11 cellular contexts compared by ENCODE assay signal in the genomic region with DNA sequence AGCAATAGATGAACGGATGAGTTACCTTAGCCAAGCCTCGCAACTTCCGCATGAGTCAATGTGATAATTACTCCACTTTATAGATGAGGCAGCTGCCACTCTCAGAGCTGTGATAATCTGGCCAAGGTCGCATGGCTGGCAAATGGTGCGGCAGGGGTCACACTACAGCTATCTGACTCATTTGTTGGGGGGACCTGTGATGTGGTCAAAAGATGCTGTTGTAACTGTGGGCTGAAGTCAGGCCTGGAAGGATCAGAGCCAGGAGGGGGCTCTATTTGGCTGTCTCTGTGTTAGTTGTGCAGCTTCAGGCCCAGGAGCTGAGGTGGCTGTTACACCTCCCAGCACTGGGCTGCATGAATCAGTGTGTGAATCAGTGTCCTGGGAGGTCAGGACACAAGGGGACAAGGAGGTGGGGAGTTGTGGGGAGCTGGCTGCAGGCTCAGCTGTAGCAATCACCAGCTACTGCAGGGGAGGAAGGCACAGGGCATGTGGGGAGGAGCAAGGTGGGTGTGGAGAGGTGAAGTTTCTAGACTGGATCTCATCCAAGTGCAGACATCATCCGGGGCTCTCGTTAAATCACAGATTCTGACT. TPM values are rescaled to one million over a fixed set of nuclear protein-coding genes. Genes with fewer than 3 reads are reported as not detected.
DNase-seq lines count a peak whose midpoint lies in the region; ATAC-seq, FAIRE-seq and TF ChIP-seq lines count a peak whose summit lies in the region.
"Had no signal": no experiment of that assay in that cellular context is flagged by ENCODE, and none has a peak within 500 bp of the region (broad histone marks: within the 10 kb centered on the region; RNA-seq: fewer than 3 reads in every experiment).

No MANE protein-coding gene starts in this region.

- H3K14ac ChIP-seq in mesenchymal stem cell (ENCODE audit: low read length in 2 of 2): no peak overlapping the region

- no peaks in the 10 kb centered on the region for H3K36me3 ChIP-seq in mesenchymal stem cell (ENCODE audit: control insufficient read depth in 1 of 2, insufficient read depth in 2 of 2, low read depth in 1 of 2, low read length in 2 of 2)
- no peaks in the 10 kb centered on the region for H3K36me3 ChIP-seq in left ventricle myocardium inferior

- peak; percentile 88 for FAIRE-seq in HTR-8/SVneo (lab: Jason Lieb, UNC)

- H3K79me1 ChIP-seq in mesenchymal stem cell (replicated peaks; ENCODE audit: low read length, poor library complexity, severe bottlenecking): no peaks in the 10 kb centered on the region

- no peak overlapping the region for H4K91ac ChIP-seq in mesenchymal stem cell (ENCODE audit: low read length)

- no peak overlapping the region for H2BK120ac ChIP-seq in mesenchymal stem cell (ENCODE audit: low read depth, low read length)

- H3K27ac ChIP-seq in mesenchymal stem cell (ENCODE audit: low read length, poor library complexity, severe bottlenecking): no peak overlapping the region
- no peak overlapping the region for H3K27ac ChIP-seq in left ventricle myocardium inferior (replicated peaks)

- H2AK5ac ChIP-seq in mesenchymal stem cell (ENCODE audit: low read length, severe bottlenecking): no peak overlapping the region

- H3K23ac ChIP-seq in mesenchymal stem cell (ENCODE audit: low read length in 2 of 2): peak overlapping the region in 1 of 2 experiments; percentile 47

- no peak overlapping the region for H3K4me2 ChIP-seq in mesenchymal stem cell (ENCODE audit: low read length, poor library complexity, severe bottlenecking)

- 52% methylated on average over 7 of the region's 7 CpGs for WGBS in mesenchymal stem cell

- H2BK12ac ChIP-seq in mesenchymal stem cell (ENCODE audit: low read length in 2 of 2): no peak overlapping the region

- H4K8ac ChIP-seq in mesenchymal stem cell (ENCODE audit: low read length): no peak overlapping the region

- peak; percentile 71 for DNase-seq in AG20443 (ENCODE audit: low spot score)
- DNase-seq in HTR-8/SVneo (ENCODE audit: insufficient read length, low spot score): peak; percentile 79
- DNase-seq in astrocyte of the hippocampus (ENCODE audit: low read depth, low spot score): peak; percentile 78
- peak; percentile 40 for DNase-seq in mesenchymal stem cell
- no peak for DNase-seq in OCI-M1 (lab: John Stamatoyannopoulos, UW)
- DNase-seq in left ventricle myocardium inferior: no peak
- DNase-seq: activated CD4-positive, alpha-beta T cell treated with anti-CD3 and anti-CD28 coated beads, Interleukin-2, amount 10 ng/mL, durations not matched to agents 7 days and 5 days; NCI-H2029 treated with DMSO at 0.1 percent for 48 hours had no signal

- ATAC-seq in HG02588 (IDR thresholded peaks at IDR 0.05; ENCODE audit: unreplicated experiment) (no peak), HG03175 (IDR thresholded peaks at IDR 0.05; ENCODE audit: unreplicated experiment) (no peak)

- H3K9ac ChIP-seq in mesenchymal stem cell (ENCODE audit: low read length): no peak overlapping the region
- H3K9ac ChIP-seq: parathyroid adenoma had no signal

- H2BK5ac ChIP-seq in mesenchymal stem cell (ENCODE audit: low read depth, low read length, poor library complexity, severe bottlenecking): no peak overlapping the region

- no peak overlapping the region for H3K4me3 ChIP-seq in mesenchymal stem cell (ENCODE audit: insufficient read depth in 1 of 2, low read depth in 1 of 2, low read length in 2 of 2)
- H3K4me3 ChIP-seq in left ventricle myocardium inferior: no peak overlapping the region

- intact Hi-C loops in left ventricle myocardium inferior (cut with micrococcal nuclease): no loop called here

- no peak overlapping the region for H3K4ac ChIP-seq in mesenchymal stem cell (ENCODE audit: low read depth in 1 of 2, low read length in 2 of 2)

- TF ChIP-seq CTCF in left ventricle myocardium inferior (IDR thresholded peaks at IDR 0.05; ENCODE audit: borderline replicate concordance): no peak

- H2BK15ac ChIP-seq in mesenchymal stem cell (ENCODE audit: low read depth, poor library complexity, severe bottlenecking): no peak overlapping the region

- H3K9me3 ChIP-seq in mesenchymal stem cell (ENCODE audit: control insufficient read depth, low read length): no peaks in the 10 kb centered on the region
- no peaks in the 10 kb centered on the region for H3K9me3 ChIP-seq in left ventricle myocardium inferior (replicated peaks)

- H2AFZ ChIP-seq in mesenchymal stem cell (ENCODE audit: low read depth, low read length): no peak overlapping the region
- H2AFZ ChIP-seq: parathyroid adenoma had no signal

- H3K18ac ChIP-seq in mesenchymal stem cell (ENCODE audit: low read depth in 1 of 2, low read length in 2 of 2): no peak overlapping the region

- H3K4me1 ChIP-seq in mesenchymal stem cell (ENCODE audit: control insufficient read depth, insufficient read depth, low read depth, low read length) (peaks cover 16% of the 10 kb centered on the region), left ventricle myocardium inferior (no peaks in the 10 kb centered on the region)

- peaks cover 0 to 29% of the 10 kb centered on the region in 2 experiments for H3K27me3 ChIP-seq in mesenchymal stem cell (ENCODE audit: control insufficient read depth in 1 of 2, insufficient read depth in 1 of 2, low read length in 2 of 2)
- H3K27me3 ChIP-seq in left ventricle myocardium inferior (ENCODE audit: low read depth): peaks cover 94% of the 10 kb centered on the region

RNA-seq across cellular contexts. Expression of gene NGEF, which starts 33.1 kb away (rescaled TPM):
- polyA plus RNA-seq in mesenchymal stem cell (2013, experiment 1 of 2): 0.15 TPM
- polyA plus RNA-seq in mesenchymal stem cell (2013, experiment 2 of 2): 0.15 TPM
- total RNA-seq in left ventricle myocardium inferior: 0.16 TPM
- total RNA-seq: activated CD4-positive, alpha-beta T cell treated with anti-CD3 and anti-CD28 coated beads, Interleukin-2, amount 10 ng/mL, durations not matched to agents 7 days and 5 days had no signal

RNA-seq across cellular contexts. Expression of gene NEU2, which starts 52.5 kb away (rescaled TPM):
- not detected for polyA plus RNA-seq in mesenchymal stem cell (2013, experiment 1 of 2)
- polyA plus RNA-seq in mesenchymal stem cell (2013, experiment 2 of 2): not detected
- not detected for total RNA-seq in left ventricle myocardium inferior
- total RNA-seq: activated CD4-positive, alpha-beta T cell treated with anti-CD3 and anti-CD28 coated beads, Interleukin-2, amount 10 ng/mL, durations not matched to agents 7 days and 5 days had no signal

Comparison
In these comparisons a context has a peak if more than half of its experiments do, and no peak if none do; other contexts are left out.
1. DNase-seq: peak in AG20443 (single experiment), HTR-8/SVneo (single experiment), astrocyte of the hippocampus (single experiment) and mesenchymal stem cell (single experiment); none in OCI-M1 (single experiment) and left ventricle myocardium inferior (single experiment).